In the genomic region with DNA sequence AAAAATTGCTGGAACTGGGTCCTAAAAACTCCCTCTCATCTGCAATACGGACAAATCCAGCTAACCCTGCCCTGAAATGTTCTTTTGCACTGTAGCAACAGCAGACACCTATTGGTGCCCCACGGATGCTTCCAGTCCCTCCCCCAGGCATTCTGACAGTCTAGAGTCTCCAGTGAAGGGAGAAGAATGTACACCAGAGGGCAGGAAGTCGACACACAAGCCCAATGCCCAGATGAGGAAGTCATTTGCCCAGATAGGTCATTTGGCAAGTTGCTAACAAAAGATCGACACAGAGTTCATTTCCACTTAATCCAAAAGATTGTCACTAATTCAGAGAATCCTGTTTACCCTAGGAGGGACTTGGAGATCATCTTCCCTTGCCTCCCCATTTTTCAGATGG, we compare ENCODE assay signal across 10 cellular contexts.
DNase-seq lines count a peak whose midpoint lies in the region; ATAC-seq and TF ChIP-seq lines count a peak whose summit lies in the region.
"Had no signal": no experiment of that assay in that cellular context is flagged by ENCODE, and none has a peak within 500 bp of the region (broad histone marks: within the 10 kb centered on the region; RNA-seq: fewer than 3 reads in every experiment).

No MANE protein-coding gene starts in this region.

- no peaks in the 10 kb centered on the region for H3K27me3 Mint-ChIP-seq in activated CD8-positive, alpha-beta T cell treated with anti-CD3 and anti-CD28 coated beads, Interleukin-2, amount 10 ng/mL, durations not matched to agents 7 days and 5 days (ENCODE audit: low read depth)
- H3K27me3 Mint-ChIP-seq in neural progenitor cell (ENCODE audit: insufficient read depth, low read depth), result peaks cover 9% of the 10 kb centered on the region
- no peaks in the 10 kb centered on the region for H3K27me3 Mint-ChIP-seq in endothelial cell (ENCODE audit: unreplicated experiment)

- H3K27ac ChIP-seq in neural progenitor cell, result no peak overlapping the region

- POLR2A ChIA-PET in activated CD8-positive, alpha-beta T cell treated with anti-CD3 and anti-CD28 coated beads, Interleukin-2, amount 10 ng/mL, durations not matched to agents 7 days and 5 days (lab: Charles Lee), result no interaction called here

- H3K4me2 ChIP-seq in neural progenitor cell, result no peak overlapping the region

- peak overlapping the region; percentile 53 for H3K27ac Mint-ChIP-seq in activated CD8-positive, alpha-beta T cell treated with anti-CD3 and anti-CD28 coated beads, Interleukin-2, amount 10 ng/mL, durations not matched to agents 7 days and 5 days
- H3K27ac Mint-ChIP-seq in neural progenitor cell (peak overlapping the region; percentile 34), endothelial cell (ENCODE audit: unreplicated experiment) (no peak overlapping the region)

- peaks cover under 1% of the 10 kb centered on the region for H3K36me3 Mint-ChIP-seq in activated CD8-positive, alpha-beta T cell treated with anti-CD3 and anti-CD28 coated beads, Interleukin-2, amount 10 ng/mL, durations not matched to agents 7 days and 5 days (ENCODE audit: low read depth)
- H3K36me3 Mint-ChIP-seq in neural progenitor cell (no peaks in the 10 kb centered on the region), endothelial cell (ENCODE audit: low read depth, unreplicated experiment) (no peaks in the 10 kb centered on the region)

- ATAC-seq in activated CD8-positive, alpha-beta T cell treated with anti-CD3 and anti-CD28 coated beads, Interleukin-2, amount 10 ng/mL, durations not matched to agents 7 days and 5 days, result peak; percentile 57
- ATAC-seq in HG02678 (IDR thresholded peaks at IDR 0.05; ENCODE audit: unreplicated experiment), result no peak

- H3K4me3 Mint-ChIP-seq in activated CD8-positive, alpha-beta T cell treated with anti-CD3 and anti-CD28 coated beads, Interleukin-2, amount 10 ng/mL, durations not matched to agents 7 days and 5 days, result no peak overlapping the region
- H3K4me3 Mint-ChIP-seq in neural progenitor cell (no peak overlapping the region), endothelial cell (ENCODE audit: unreplicated experiment) (no peak overlapping the region)

- DNase-seq in NCI-H82 (lab: John Stamatoyannopoulos, UW), result peak; percentile 21
- DNase-seq in NCI-H82 treated with DMSO at 0.1 percent for 48 hours (lab: John Stamatoyannopoulos, UW; ENCODE audit: unreplicated experiment), result no peak
- peak; percentile 73 for DNase-seq in M059J (ENCODE audit: low read depth)
- DNase-seq in activated CD8-positive, alpha-beta T cell treated with anti-CD3 and anti-CD28 coated beads, Interleukin-2, amount 10 ng/mL, durations not matched to agents 7 days and 5 days, result peak; percentile 41
- DNase-seq in neural progenitor cell (ENCODE audit: low spot score), result no peak
- no peak for DNase-seq in endothelial cell (ENCODE audit: low spot score)
- no peak for DNase-seq in activated CD4-positive, CD25-positive, alpha-beta regulatory T cell treated with anti-CD3 and anti-CD28 coated beads, Interleukin-2, amount 50 U/mL, for 72 hours
- DNase-seq: ACHN, NCI-H526 had no signal

- no peaks in the 10 kb centered on the region for H3K36me3 ChIP-seq in neural progenitor cell

- no peak for TF ChIP-seq CTCF in neural progenitor cell (IDR thresholded peaks at IDR 0.05)
- TF ChIP-seq CTCF in endothelial cell (IDR thresholded peaks at IDR 0.05; ENCODE audit: unreplicated experiment), result no peak

- H3K9me3 ChIP-seq in neural progenitor cell (ENCODE audit: low read depth), result no peaks in the 10 kb centered on the region

- H4K20me1 ChIP-seq in neural progenitor cell (ENCODE audit: low read depth), result no peaks in the 10 kb centered on the region

- no peaks in the 10 kb centered on the region for H3F3A ChIP-seq in neural progenitor cell (ENCODE audit: low read depth)

- H3K9ac ChIP-seq in neural progenitor cell, result no peak overlapping the region

- H3K27me3 ChIP-seq in neural progenitor cell, result no peaks in the 10 kb centered on the region

- peak overlapping the region; percentile 3 for H2AFZ ChIP-seq in neural progenitor cell (replicated peaks)

- no peak overlapping the region for H3K4me3 ChIP-seq in neural progenitor cell

- no peaks in the 10 kb centered on the region for H3K9me3 Mint-ChIP-seq in activated CD8-positive, alpha-beta T cell treated with anti-CD3 and anti-CD28 coated beads, Interleukin-2, amount 10 ng/mL, durations not matched to agents 7 days and 5 days (ENCODE audit: insufficient read depth)
- no peaks in the 10 kb centered on the region for H3K9me3 Mint-ChIP-seq in neural progenitor cell
- H3K9me3 Mint-ChIP-seq in endothelial cell (ENCODE audit: unreplicated experiment), result no peaks in the 10 kb centered on the region

- CTCF ChIA-PET in activated CD8-positive, alpha-beta T cell treated with anti-CD3 and anti-CD28 coated beads, Interleukin-2, amount 10 ng/mL, durations not matched to agents 7 days and 5 days (lab: Charles Lee), result no interaction called here

- peaks cover 8% of the 10 kb centered on the region for H3K4me1 ChIP-seq in neural progenitor cell

- no peaks in the 10 kb centered on the region for H3K79me2 ChIP-seq in neural progenitor cell (ENCODE audit: low read depth)

- peaks cover 41% of the 10 kb centered on the region for H3K4me1 Mint-ChIP-seq in activated CD8-positive, alpha-beta T cell treated with anti-CD3 and anti-CD28 coated beads, Interleukin-2, amount 10 ng/mL, durations not matched to agents 7 days and 5 days (ENCODE audit: low read depth)
- H3K4me1 Mint-ChIP-seq in neural progenitor cell (peaks cover 34% of the 10 kb centered on the region), endothelial cell (ENCODE audit: unreplicated experiment) (no peaks in the 10 kb centered on the region)

Comparison
In these comparisons a context has a peak if more than half of its experiments do, and no peak if none do; other contexts are left out.
1. DNase-seq: peak in NCI-H82 (single experiment), M059J (single experiment) and activated CD8-positive, alpha-beta T cell treated with anti-CD3 and anti-CD28 coated beads, Interleukin-2, amount 10 ng/mL, durations not matched to agents 7 days and 5 days (single experiment); none in NCI-H82 treated with DMSO at 0.1 percent for 48 hours (single experiment), neural progenitor cell (single experiment), endothelial cell (single experiment) and activated CD4-positive, CD25-positive, alpha-beta regulatory T cell treated with anti-CD3 and anti-CD28 coated beads, Interleukin-2, amount 50 U/mL, for 72 hours (single experiment).